8 cellular contexts compared by ENCODE assay signal in the genomic region with DNA sequence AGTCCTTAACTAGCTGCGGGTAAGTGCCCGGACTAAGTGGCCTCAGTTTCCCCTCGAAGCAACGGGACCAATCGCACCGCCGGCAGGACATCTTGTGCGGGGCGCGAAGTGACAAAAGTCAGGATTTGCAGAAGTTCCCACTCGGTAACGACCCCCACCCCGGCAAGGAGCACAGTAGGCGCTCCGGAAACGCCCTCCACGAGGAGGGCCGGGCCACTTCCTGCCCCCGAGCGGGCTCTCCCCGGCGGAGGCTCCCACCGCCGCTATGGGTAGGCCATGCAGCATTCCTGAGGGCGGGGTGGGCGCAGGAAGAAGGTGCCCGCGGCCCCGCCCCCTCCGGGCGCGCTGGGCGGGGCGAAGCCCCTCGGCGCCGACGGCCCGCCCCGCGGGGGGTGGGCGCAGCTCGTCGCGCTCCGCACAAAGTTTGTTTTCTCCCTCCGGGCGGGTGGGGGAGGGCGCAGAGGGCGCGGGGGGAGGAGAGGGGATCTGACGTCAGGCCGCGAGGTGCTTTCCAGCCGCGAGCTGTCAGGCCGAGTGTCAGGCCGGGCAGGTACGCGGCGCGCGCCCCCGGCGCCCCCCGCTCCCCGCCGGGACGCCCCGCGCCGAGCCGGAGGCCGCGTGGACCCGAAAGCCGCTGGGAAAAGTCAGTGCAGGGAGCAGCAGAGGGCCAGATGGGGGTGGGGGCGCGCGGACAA. TPM values are rescaled to one million over a fixed set of nuclear protein-coding genes. Genes with fewer than 3 reads are reported as not detected.
DNase-seq lines count a peak whose midpoint lies in the region; ATAC-seq lines count a peak whose summit lies in the region.

A gene (plus strand): TSS at position 495 of the 695 bp plus-strand sequence. CDS start 5,178 bp downstream, outside the sequence.

- DNase-seq in NCI-H2029 (lab: John Stamatoyannopoulos, UW) (peak; percentile 26), NCI-H2029 treated with DMSO at 0.1 percent for 48 hours (lab: John Stamatoyannopoulos, UW) (no peak), NCI-H226 (peak; percentile 85), cerebellum (ENCODE audit: low spot score) (peak; percentile 36), kidney tubule cell (ENCODE audit: low spot score) (peak; percentile 94)
- DNase-seq in activated CD4-positive, alpha-beta T cell treated with anti-CD3 and anti-CD28 coated beads for 24 hours (ENCODE audit: low read depth in 2 of 2), result peak; percentile 79 to 82
- DNase-seq in stimulated activated CD4-positive, alpha-beta T cell treated with anti-CD3 and anti-CD28 coated beads, Interleukin-1b, Interleukin-23, amount 100 ng/mL, for 48 hours, result peak; percentile 89

- ATAC-seq in HG02852 (IDR thresholded peaks at IDR 0.05; ENCODE audit: unreplicated experiment), result peak; percentile 60

RNA-seq across cellular contexts. Expression of the gene that starts here (rescaled TPM):
- 14.2 TPM for total RNA-seq in cerebellum
